16 cellular contexts compared by ENCODE assay signal in genomic region chr7:152142976-152143665, GRCh38.
A peak's percentile ranks its signal among the peaks of the same experiment; 100 is the strongest.
DNase-seq lines count a peak whose midpoint lies in the region; ATAC-seq and TF ChIP-seq lines count a peak whose summit lies in the region.
"Had no signal": no experiment of that assay in that cellular context is flagged by ENCODE, and none has a peak within 500 bp of the region (broad histone marks: within the 10 kb centered on the region; RNA-seq: fewer than 3 reads in every experiment).

No MANE protein-coding gene starts in this region.

- H3K4me1 Mint-ChIP-seq in activated naive CD4-positive, alpha-beta T cell treated with anti-CD3 and anti-CD28 coated beads, Interleukin-2, amount 50 U/mL, for 24 hours = peaks cover 58% of the 10 kb centered on the region
- peaks cover 41% of the 10 kb centered on the region for H3K4me1 Mint-ChIP-seq in T-helper 2 cell treated with Interferon-gamma antibody and Interleukin-4, amounts not matched to agents 5 μg/mL and 100 μg/mL, for 36 hours (ENCODE audit: low read depth)
- H3K4me1 Mint-ChIP-seq in immature natural killer cell (peaks cover 31 to 42% of the 10 kb centered on the region in 2 donors), type B pancreatic cell (ENCODE audit: unreplicated experiment) (peaks cover 7% of the 10 kb centered on the region)

- ATAC-seq in HG02840 (IDR thresholded peaks at IDR 0.05; ENCODE audit: low FRiP score, unreplicated experiment) = no peak
- ATAC-seq: foreskin keratinocyte, left lung had no signal

- DNase-seq in activated naive CD4-positive, alpha-beta T cell (lab: John Stamatoyannopoulos, UW) = no peak
- no peak for DNase-seq in T-helper 2 cell treated with Interferon-gamma antibody and Interleukin-4, amounts not matched to agents 5 μg/mL and 100 μg/mL, for 36 hours (ENCODE audit: low spot score)
- DNase-seq in immature natural killer cell (no peak), type B pancreatic cell (ENCODE audit: extremely low spot score, unreplicated experiment) (no peak), NCI-H2227 (lab: John Stamatoyannopoulos, UW; ENCODE audit: unreplicated experiment) (no peak)
- DNase-seq in effector CD8-positive, alpha-beta T cell (lab: John Stamatoyannopoulos, UW) = no peak
- DNase-seq: amygdala, DMS153, foreskin keratinocyte, KBM-7, left lung, NCI-H1092, NCI-H226, T1000 had no signal

- H3K27ac Mint-ChIP-seq in activated naive CD4-positive, alpha-beta T cell treated with anti-CD3 and anti-CD28 coated beads, Interleukin-2, amount 50 U/mL, for 24 hours = peak overlapping the region; percentile 96
- H3K27ac Mint-ChIP-seq in T-helper 2 cell treated with Interferon-gamma antibody and Interleukin-4, amounts not matched to agents 5 μg/mL and 100 μg/mL, for 36 hours = peak overlapping the region; percentile 90
- H3K27ac Mint-ChIP-seq in immature natural killer cell (peak overlapping the region; percentile 3 to 85 (median 42)), type B pancreatic cell (peak overlapping the region; percentile 22)

- H3K4me3 Mint-ChIP-seq in activated naive CD4-positive, alpha-beta T cell treated with anti-CD3 and anti-CD28 coated beads, Interleukin-2, amount 50 U/mL, for 24 hours = peak overlapping the region; percentile 66
- H3K4me3 Mint-ChIP-seq in T-helper 2 cell treated with Interferon-gamma antibody and Interleukin-4, amounts not matched to agents 5 μg/mL and 100 μg/mL, for 36 hours = peak overlapping the region; percentile 61
- H3K4me3 Mint-ChIP-seq in immature natural killer cell = peak overlapping the region in 3 of 5 donors; percentile 1 to 35 (median 17)
- no peak overlapping the region for H3K4me3 Mint-ChIP-seq in type B pancreatic cell

- no peaks in the 10 kb centered on the region for H3K9me3 Mint-ChIP-seq in activated naive CD4-positive, alpha-beta T cell treated with anti-CD3 and anti-CD28 coated beads, Interleukin-2, amount 50 U/mL, for 24 hours
- H3K9me3 Mint-ChIP-seq in T-helper 2 cell treated with Interferon-gamma antibody and Interleukin-4, amounts not matched to agents 5 μg/mL and 100 μg/mL, for 36 hours = no peaks in the 10 kb centered on the region
- H3K9me3 Mint-ChIP-seq in immature natural killer cell = no peaks in the 10 kb centered on the region
- no peaks in the 10 kb centered on the region for H3K9me3 Mint-ChIP-seq in type B pancreatic cell

- H3K36me3 Mint-ChIP-seq in activated naive CD4-positive, alpha-beta T cell treated with anti-CD3 and anti-CD28 coated beads, Interleukin-2, amount 50 U/mL, for 24 hours = peaks cover 8% of the 10 kb centered on the region
- peaks cover 68% of the 10 kb centered on the region for H3K36me3 Mint-ChIP-seq in T-helper 2 cell treated with Interferon-gamma antibody and Interleukin-4, amounts not matched to agents 5 μg/mL and 100 μg/mL, for 36 hours (ENCODE audit: low read depth)
- H3K36me3 Mint-ChIP-seq in immature natural killer cell = peaks cover 3 to 51% (median 48%) of the 10 kb centered on the region in 3 donors
- H3K36me3 Mint-ChIP-seq in type B pancreatic cell = peaks cover 49% of the 10 kb centered on the region

- TF ChIP-seq CTCF in type B pancreatic cell (conservative IDR thresholded peaks at IDR 0.05) = no peak

- no peaks in the 10 kb centered on the region for H3K27me3 Mint-ChIP-seq in activated naive CD4-positive, alpha-beta T cell treated with anti-CD3 and anti-CD28 coated beads, Interleukin-2, amount 50 U/mL, for 24 hours
- H3K27me3 Mint-ChIP-seq in T-helper 2 cell treated with Interferon-gamma antibody and Interleukin-4, amounts not matched to agents 5 μg/mL and 100 μg/mL, for 36 hours (ENCODE audit: low read depth) = no peaks in the 10 kb centered on the region
- H3K27me3 Mint-ChIP-seq in immature natural killer cell (ENCODE audit: low read depth in 3 of 3) = peaks cover 2 to 3% (median 3%) of the 10 kb centered on the region in 3 donors
- H3K27me3 Mint-ChIP-seq in type B pancreatic cell = no peaks in the 10 kb centered on the region

Comparison
In these comparisons a context has a peak if more than half of its experiments do, and no peak if none do; other contexts are left out.
1. H3K27ac Mint-ChIP-seq: peak in every context shown above with its lines; median percentile 96 in activated naive CD4-positive, alpha-beta T cell treated with anti-CD3 and anti-CD28 coated beads, Interleukin-2, amount 50 U/mL, for 24 hours; 90 in T-helper 2 cell treated with Interferon-gamma antibody and Interleukin-4, amounts not matched to agents 5 μg/mL and 100 μg/mL, for 36 hours; 42 in immature natural killer cell; 22 in type B pancreatic cell.